ENCODE assay signal across 1 cellular context in the genomic region with DNA sequence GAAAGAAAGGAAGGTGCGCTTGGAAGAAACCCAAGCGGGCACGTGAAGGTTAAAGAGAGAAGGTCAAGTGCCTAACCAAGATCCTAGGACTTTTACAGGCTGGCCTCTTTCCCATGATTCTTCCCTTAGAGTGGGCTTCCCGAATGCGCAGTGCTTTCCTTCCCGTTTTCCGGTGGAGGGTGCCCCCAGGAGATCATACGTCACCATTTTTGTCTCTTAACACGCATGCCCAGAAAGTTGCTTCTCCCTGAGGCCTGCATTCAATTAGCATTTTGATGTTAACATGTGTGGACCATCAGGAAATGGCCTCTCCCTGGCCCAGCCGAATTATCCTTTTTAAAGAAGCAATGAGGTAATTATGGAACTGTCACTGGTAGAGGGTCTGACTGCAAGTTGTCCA.
TF ChIP-seq lines count a peak whose summit lies in the region.

No MANE protein-coding gene starts in this region.

TF ChIP-seq in GM23338, 12 proteins besides CTCF, POLR2A, EP300 and RAD21 (continued from another document):
- no peak for TF ChIP-seq EZH2phosphoT487 (IDR thresholded peaks at IDR 0.05; ENCODE audit: unreplicated experiment)
- TF ChIP-seq EZH2 (IDR thresholded peaks at IDR 0.05; ENCODE audit: low read depth, unreplicated experiment), result no peak
- TF ChIP-seq POLR2AphosphoS5 (IDR thresholded peaks at IDR 0.05; ENCODE audit: low read depth), result no peak
- TF ChIP-seq ZNF462 (CRISPR knock-in tag; IDR thresholded peaks at IDR 0.05), result no peak
- TF ChIP-seq NANOG (IDR thresholded peaks at IDR 0.05; ENCODE audit: borderline replicate concordance), result no peak
- no peak for TF ChIP-seq ZNF331 (CRISPR knock-in tag; IDR thresholded peaks at IDR 0.05; ENCODE audit: low read depth)
TF ChIP-seq in GM23338: peak in this region for 0.
